8 cellular contexts compared by ENCODE assay signal in the genomic region with DNA sequence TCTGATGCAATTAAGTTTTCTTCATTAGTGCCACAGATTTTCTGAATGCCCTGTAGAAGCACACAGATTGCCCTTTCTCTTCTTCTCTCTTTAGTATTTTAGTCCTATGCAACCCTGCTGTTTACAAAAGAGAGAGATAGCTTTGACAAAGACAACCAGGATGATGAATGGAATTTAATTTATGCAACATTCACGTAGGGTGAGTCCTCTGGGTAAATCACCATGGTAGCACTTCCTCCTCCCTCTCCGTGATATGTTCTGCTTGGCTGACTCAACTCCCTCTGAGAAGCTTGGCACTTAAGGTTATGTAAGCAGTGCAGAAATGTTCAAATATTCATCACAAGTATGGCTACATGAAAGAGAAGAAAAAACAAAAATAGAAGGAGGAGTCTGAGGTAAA.
A peak's percentile ranks its signal among the peaks of the same experiment; 100 is the strongest.
DNase-seq lines count a peak whose midpoint lies in the region; ATAC-seq and TF ChIP-seq lines count a peak whose summit lies in the region.

No MANE protein-coding gene starts in this region.

- ATAC-seq in SK-N-SH treated with all-trans-retinoic acid at 6 μM for 48 hours (peak; percentile 92), left cardiac atrium (peak; percentile 89 to 98)

- peak; percentile 33 to 37 for DNase-seq in Kasumi-1 (lab: John Stamatoyannopoulos, UW)
- no peak for DNase-seq in left cardiac atrium
- DNase-seq in stromal cell of bone marrow (ENCODE audit: low read depth) = peak; percentile 94
- no peak for DNase-seq in RPMI8226
- no peak for DNase-seq in stimulated activated CD4-positive, alpha-beta T cell treated with anti-CD3 and anti-CD28 coated beads, Interleukin-12 subunit alpha, Interleukin-12 subunit beta, amount 100 ng/mL, for 4 hours
- no peak for DNase-seq in NK-92 treated with Interleukin-12 subunit alpha and Interleukin-12 subunit beta, amount 100 ng/mL, for 24 hours (lab: John Stamatoyannopoulos, UW)
- DNase-seq in GF-D8 (lab: John Stamatoyannopoulos, UW) = no peak

- intact Hi-C loops in left cardiac atrium (cut with DNase I) = no loop called here

TF ChIP-seq in SK-N-SH treated with all-trans-retinoic acid at 6 μM for 48 hours, 23 proteins besides CTCF, POLR2A, EP300 and RAD21:
- TF ChIP-seq ZFP30 (CRISPR knock-in tag; IDR thresholded peaks at IDR 0.05) = no peak
- TF ChIP-seq CSDC2 (CRISPR knock-in tag; IDR thresholded peaks at IDR 0.05) = no peak
- TF ChIP-seq ISL1 (CRISPR knock-in tag; IDR thresholded peaks at IDR 0.05) = peak; percentile 52; the same call in 1 of the 2 replicates
- TF ChIP-seq TCF4 (CRISPR knock-in tag; IDR thresholded peaks at IDR 0.05; ENCODE audit: borderline replicate concordance) = no peak
- TF ChIP-seq ESRRG (CRISPR knock-in tag; IDR thresholded peaks at IDR 0.05) = no peak
- TF ChIP-seq, protein P1, sequence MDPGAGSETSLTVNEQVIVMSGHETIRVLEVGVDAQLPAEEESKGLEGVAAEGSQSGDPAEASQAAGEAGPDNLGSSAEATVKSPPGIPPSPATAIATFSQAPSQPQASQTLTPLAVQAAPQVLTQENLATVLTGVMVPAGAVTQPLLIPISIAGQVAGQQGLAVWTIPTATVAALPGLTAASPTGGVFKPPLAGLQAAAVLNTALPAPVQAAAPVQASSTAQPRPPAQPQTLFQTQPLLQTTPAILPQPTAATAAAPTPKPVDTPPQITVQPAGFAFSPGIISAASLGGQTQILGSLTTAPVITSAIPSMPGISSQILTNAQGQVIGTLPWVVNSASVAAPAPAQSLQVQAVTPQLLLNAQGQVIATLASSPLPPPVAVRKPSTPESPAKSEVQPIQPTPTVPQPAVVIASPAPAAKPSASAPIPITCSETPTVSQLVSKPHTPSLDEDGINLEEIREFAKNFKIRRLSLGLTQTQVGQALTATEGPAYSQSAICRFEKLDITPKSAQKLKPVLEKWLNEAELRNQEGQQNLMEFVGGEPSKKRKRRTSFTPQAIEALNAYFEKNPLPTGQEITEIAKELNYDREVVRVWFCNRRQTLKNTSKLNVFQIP (CRISPR knock-in tag; IDR thresholded peaks at IDR 0.05; ENCODE audit: borderline replicate concordance, low read depth) = no peak
- TF ChIP-seq ZNF8 (CRISPR knock-in tag; IDR thresholded peaks at IDR 0.05) = no peak

Comparison
In these comparisons a context has a peak if more than half of its experiments do, and no peak if none do; other contexts are left out.
1. DNase-seq: peak in Kasumi-1 (2 of 2) and stromal cell of bone marrow (single experiment); none in left cardiac atrium (single experiment), RPMI8226 (single experiment), stimulated activated CD4-positive, alpha-beta T cell treated with anti-CD3 and anti-CD28 coated beads, Interleukin-12 subunit alpha, Interleukin-12 subunit beta, amount 100 ng/mL, for 4 hours (single experiment), NK-92 treated with Interleukin-12 subunit alpha and Interleukin-12 subunit beta, amount 100 ng/mL, for 24 hours (single experiment) and GF-D8 (single experiment).